8 cellular contexts compared by ENCODE assay signal in the genomic region with DNA sequence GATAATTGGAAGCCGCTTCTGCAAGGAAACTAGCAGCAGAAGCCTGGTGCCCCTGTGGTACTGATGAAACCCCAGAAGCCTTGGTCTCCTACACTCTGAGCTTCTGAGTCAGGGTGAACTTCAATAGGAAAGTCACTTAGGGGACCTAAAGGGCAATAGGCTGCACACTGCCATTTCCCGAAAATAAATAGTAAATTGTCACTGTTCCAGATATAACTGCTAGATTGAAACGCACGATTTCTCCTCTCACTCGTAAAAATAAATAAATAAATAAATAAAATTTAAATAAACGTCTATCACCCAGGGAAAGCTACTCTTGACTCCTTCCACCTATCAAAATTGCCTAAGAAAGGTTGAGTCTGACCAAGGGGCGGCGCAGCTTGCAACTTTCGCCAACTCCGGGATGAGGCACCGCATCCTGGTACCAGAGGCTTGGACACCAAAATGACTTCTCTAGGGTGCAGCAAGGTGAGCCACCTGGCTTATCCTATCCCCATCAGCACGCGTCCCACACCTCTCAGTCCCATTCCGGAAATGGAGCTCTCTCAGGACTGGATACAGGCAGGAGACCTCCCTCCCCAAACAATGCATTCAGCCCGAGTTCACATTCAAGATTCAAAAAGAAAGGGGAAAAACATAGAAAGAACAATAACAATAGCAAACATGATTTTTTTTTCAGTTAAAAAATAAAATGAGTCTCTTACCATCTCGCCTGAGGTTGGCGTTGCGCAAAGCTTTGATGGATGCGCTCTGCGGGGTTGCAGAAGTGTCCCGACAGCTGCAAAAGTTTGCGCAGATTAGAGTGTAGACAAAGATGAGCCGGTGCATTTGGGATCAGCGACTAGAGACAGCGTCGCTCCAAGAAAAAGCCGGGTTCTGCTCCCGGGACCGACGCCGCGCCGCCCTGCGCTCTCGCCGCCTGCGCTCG. TPM values are rescaled to one million over a fixed set of nuclear protein-coding genes. Genes with fewer than 3 reads are reported as not detected.
DNase-seq lines count a peak whose midpoint lies in the region; TF ChIP-seq lines count a peak whose summit lies in the region.

No MANE protein-coding gene starts in this region.

- H3K36me3 ChIP-seq in Karpas-422 (ENCODE audit: insufficient read depth, low read length) (peaks cover 28% of the 10 kb centered on the region), mammary epithelial cell (ENCODE audit: insufficient read depth, low read length) (no peaks in the 10 kb centered on the region), testis (ENCODE audit: low read depth, missing control alignments) (no peaks in the 10 kb centered on the region)

- H3K4me3 ChIP-seq in Karpas-422 (ENCODE audit: low read length) (peak overlapping the region; percentile 88), mammary epithelial cell (replicated peaks in 1 of 3; ENCODE audit: insufficient read depth in 1 of 3, low read depth in 2 of 3, low read length in 3 of 3) (peak overlapping the region; percentile 40 to 63 (median 44)), testis (peak overlapping the region; percentile 54 to 72)

- no peak overlapping the region for H3K27ac Mint-ChIP-seq in T-helper 2 cell treated with Interferon-gamma antibody and Interleukin-4, amounts not matched to agents 5 μg/mL and 100 μg/mL, for 36 hours

- H3K4me1 ChIP-seq in Karpas-422 (ENCODE audit: low read length) (peaks cover 46% of the 10 kb centered on the region), mammary epithelial cell (ENCODE audit: insufficient read depth, low read length) (peaks cover 5% of the 10 kb centered on the region), testis (no peaks in the 10 kb centered on the region)

- in situ Hi-C loops in mammary epithelial cell (cut with MboI; ENCODE audit: low sequenced_read_pairs in 2 of 2), result no loop called here

- no TSS peak for BruUV-seq in mammary epithelial cell (replicated peaks; lab: Mats Ljungman, UMichigan)

- peak overlapping the region; percentile 92 for H2AFZ ChIP-seq in Karpas-422 (ENCODE audit: low read length)
- peak overlapping the region; percentile 96 for H2AFZ ChIP-seq in mammary epithelial cell (ENCODE audit: low read depth, low read length)

- dilution Hi-C loops in mammary epithelial cell (cut with HindIII; ENCODE audit: low sequenced_read_pairs), result no loop called here

- peaks cover 27% of the 10 kb centered on the region for H3K27me3 Mint-ChIP-seq in T-helper 2 cell treated with Interferon-gamma antibody and Interleukin-4, amounts not matched to agents 5 μg/mL and 100 μg/mL, for 36 hours (ENCODE audit: low read depth)

- CTCF ChIA-PET in mammary epithelial cell (lab: Charles Lee; ENCODE audit: low non-redundant PET), result interaction anchor here (0.6 kb wide), 1 partner anchor 87 kb away, joined by 4 read pairs; no protein-coding TSS in a partner anchor

- H3K27me3 ChIP-seq in Karpas-422 (ENCODE audit: low read length) (no peaks in the 10 kb centered on the region), mammary epithelial cell (ENCODE audit: insufficient read depth, low read length) (no peaks in the 10 kb centered on the region), testis (no peaks in the 10 kb centered on the region)

- H3K9me3 ChIP-seq in Karpas-422 (ENCODE audit: low read length) (no peaks in the 10 kb centered on the region), mammary epithelial cell (replicated peaks; ENCODE audit: insufficient read depth, low read length) (no peaks in the 10 kb centered on the region), testis (no peaks in the 10 kb centered on the region)

- DNase-seq in T-helper 2 cell treated with Interferon-gamma antibody and Interleukin-4, amounts not matched to agents 5 μg/mL and 100 μg/mL, for 36 hours (ENCODE audit: low spot score), result no peak
- DNase-seq in T-helper 2 cell (no peak), Karpas-422 (peak; percentile 95), mammary epithelial cell (peak; percentile 35), kidney tubule cell (ENCODE audit: low spot score) (peak; percentile 42), testis (peak; percentile 45), NCI-H82 treated with DMSO at 0.1 percent for 48 hours (lab: John Stamatoyannopoulos, UW; ENCODE audit: unreplicated experiment) (no peak), COLO829 (ENCODE audit: low spot score) (no peak)

- H3K9me2 ChIP-seq in Karpas-422 (replicated peaks; ENCODE audit: insufficient read depth, low read length), result no peaks in the 10 kb centered on the region

- TF ChIP-seq CTCF in mammary epithelial cell (conservative IDR thresholded peaks at IDR 0.05 in 1 of 2, IDR thresholded peaks at IDR 0.05 in 1 of 2; ENCODE audit: extremely low read depth in 1 of 2, insufficient read depth in 1 of 2, low read depth in 1 of 2, low read length in 2 of 2), result no peak
- no peak for TF ChIP-seq CTCF in testis (IDR thresholded peaks at IDR 0.05)

- H3K79me2 ChIP-seq in Karpas-422 (ENCODE audit: low read length) (peaks cover 54% of the 10 kb centered on the region), mammary epithelial cell (ENCODE audit: insufficient read depth, low read length) (no peaks in the 10 kb centered on the region)

- no peaks in the 10 kb centered on the region; the same call in 1 of the 2 replicates for H4K20me1 ChIP-seq in Karpas-422 (ENCODE audit: insufficient read depth, low read depth, low read length)
- no peaks in the 10 kb centered on the region for H4K20me1 ChIP-seq in mammary epithelial cell (ENCODE audit: insufficient read depth, low read length)

- intact Hi-C loops in mammary epithelial cell (cut with micrococcal nuclease), result no loop called here
- intact Hi-C loops in testis (cut with DNase I; ENCODE audit: low total_unique reads), result no loop called here

- H3K9me3 Mint-ChIP-seq in T-helper 2 cell treated with Interferon-gamma antibody and Interleukin-4, amounts not matched to agents 5 μg/mL and 100 μg/mL, for 36 hours, result no peaks in the 10 kb centered on the region

- H3K4me2 ChIP-seq in Karpas-422 (ENCODE audit: low read depth, low read length, poor library complexity, severe bottlenecking) (peak overlapping the region; percentile 73), mammary epithelial cell (ENCODE audit: insufficient read depth, low read depth, low read length) (peak overlapping the region; percentile 93)

- 4% methylated on average over 37 of the region's 38 CpGs for WGBS in mammary epithelial cell (ENCODE audit: low coverage, missing lambda C conversion rate)
- WGBS in testis, 2 donors, result 7% methylated on average over 38 of the region's 38 CpGs

- peak overlapping the region; percentile 84 for H3K27ac ChIP-seq in Karpas-422 (ENCODE audit: low read length)
- H3K27ac ChIP-seq in mammary epithelial cell (ENCODE audit: insufficient read depth, low read depth, low read length), result no peak overlapping the region
- peak overlapping the region; percentile 14 to 17 for H3K27ac ChIP-seq in testis

- peak overlapping the region; percentile 54 for H3K4me3 Mint-ChIP-seq in T-helper 2 cell treated with Interferon-gamma antibody and Interleukin-4, amounts not matched to agents 5 μg/mL and 100 μg/mL, for 36 hours

- H3K4me1 Mint-ChIP-seq in T-helper 2 cell treated with Interferon-gamma antibody and Interleukin-4, amounts not matched to agents 5 μg/mL and 100 μg/mL, for 36 hours (ENCODE audit: low read depth), result peaks cover 4% of the 10 kb centered on the region

- H3K9ac ChIP-seq in Karpas-422 (ENCODE audit: low read length), result peak overlapping the region; percentile 87
- no peak overlapping the region for H3K9ac ChIP-seq in mammary epithelial cell (ENCODE audit: insufficient read depth, low read length)

- no peak for TF ChIP-seq POLR2A in testis (IDR thresholded peaks at IDR 0.05)

- H3K36me3 Mint-ChIP-seq in T-helper 2 cell treated with Interferon-gamma antibody and Interleukin-4, amounts not matched to agents 5 μg/mL and 100 μg/mL, for 36 hours (ENCODE audit: low read depth), result no peaks in the 10 kb centered on the region

RNA-seq across cellular contexts. Expression of gene PDGFD, which starts 0.6 kb away (rescaled TPM):
- 205 and 360 TPM in 2 replicates for total RNA-seq in Karpas-422 (2014; rRNA removed; shearing (Covaris generic); ENCODE audit: low replicate concordance)
- total RNA-seq in mammary epithelial cell (1 to 10 TPM in 1 of 2 donors, under 1 TPM in 1; 0.19 to 3.5 TPM), testis (1 to 10 TPM; 8.0 to 8.1 TPM)
- polyA plus RNA-seq in mammary epithelial cell (0.09 TPM), testis (ENCODE audit: insufficient read depth, low read depth, low replicate concordance) (6.0 TPM)
- not detected for polyA minus RNA-seq in mammary epithelial cell

Comparison
In these comparisons a context has a peak if more than half of its experiments do, and no peak if none do; other contexts are left out.
1. DNase-seq: peak in Karpas-422 (single experiment), mammary epithelial cell (single experiment), kidney tubule cell (single experiment) and testis (single experiment); none in T-helper 2 cell treated with Interferon-gamma antibody and Interleukin-4, amounts not matched to agents 5 μg/mL and 100 μg/mL, for 36 hours (single experiment), T-helper 2 cell (0 of 5), NCI-H82 treated with DMSO at 0.1 percent for 48 hours (single experiment) and COLO829 (single experiment).
2. RNA of gene PDGFD, which starts 0.6 kb away (total RNA-seq): 205 to 360 TPM in Karpas-422; 8.0 to 8.1 TPM in testis and 0.19 to 3.5 TPM in mammary epithelial cell; every median in the first group is over 10 times any median in the second.
3. Peak in every context shown above with its lines, with median percentiles within 50 percentile points of each other: H3K4me3 ChIP-seq.